In genomic region chr6:98583506-98583905, GRCh38 we compare ENCODE assay signal across 22 cellular contexts.
"Had no signal": no experiment of that assay in that cellular context is flagged by ENCODE, and none has a peak within 500 bp of the region (broad histone marks: within the 10 kb centered on the region; RNA-seq: fewer than 3 reads in every experiment).

No MANE protein-coding gene starts in this region.

- ATAC-seq: HepG2, T-cell had no signal

- DNase-seq: IMR-90, Karpas-422, KG1, MG63, NCI-H1092, NCI-H1436, NCI-H187 treated with DMSO at 0.1 percent for 48 hours, NCI-H2029 treated with DMSO at 0.1 percent for 48 hours, NCI-H2107, NCI-H2171 treated with DMSO at 0.1 percent for 48 hours, NCI-H345, NCI-H446 treated with DMSO at 0.1 percent for 48 hours, NCI-H510A treated with DMSO at 0.1 percent for 48 hours, NCI-H526, NCI-H82, Right ventricle myocardium superior, RPMI8226, SIG-M5, SK-N-SH, SW 1271, T-cell had no signal
